8 cellular contexts compared by ENCODE assay signal in the genomic region with DNA sequence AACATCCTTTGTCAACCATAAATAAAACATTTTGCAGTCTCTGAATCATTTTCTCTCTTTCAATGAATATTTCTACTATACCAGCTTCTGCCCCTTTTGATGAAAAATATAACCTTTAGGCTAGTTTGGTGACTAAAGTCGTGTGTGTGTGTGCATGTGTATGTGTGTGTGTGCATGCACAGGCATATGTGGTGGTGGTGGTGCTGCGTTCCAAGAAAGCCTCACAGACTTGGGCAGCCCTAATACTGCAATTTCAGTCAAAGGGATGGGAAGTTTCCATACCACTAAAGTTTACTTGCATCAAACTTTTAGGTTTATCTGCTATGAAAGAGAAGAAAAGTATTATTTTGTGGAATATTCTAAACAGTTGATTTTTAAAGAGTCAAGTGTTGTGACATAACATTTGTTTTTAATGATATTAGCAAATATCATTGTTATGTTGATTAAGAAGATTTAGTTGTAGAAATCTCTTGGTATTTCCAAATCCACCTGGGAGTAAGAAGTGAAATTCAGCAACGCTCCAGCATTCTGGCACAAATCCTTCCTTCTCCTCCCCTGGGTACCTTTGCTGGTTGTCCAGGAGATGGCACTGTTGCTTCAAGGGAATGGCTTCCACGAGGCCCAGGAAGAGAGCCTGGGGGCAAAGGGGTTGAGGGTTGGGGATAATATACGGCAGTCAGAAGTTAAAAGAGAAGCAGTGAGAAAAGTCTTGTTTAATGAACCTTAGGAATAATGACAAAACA. TPM values are rescaled to one million over a fixed set of nuclear protein-coding genes. Genes with fewer than 3 reads are reported as not detected.
A peak's percentile ranks its signal among the peaks of the same experiment; 100 is the strongest.
DNase-seq lines count a peak whose midpoint lies in the region; ATAC-seq and TF ChIP-seq lines count a peak whose summit lies in the region.

No MANE protein-coding gene starts in this region.

- intact Hi-C loops in ovary (cut with DNase I): loop anchor here (2.0 to 5.0 kb wide), 3 partner anchors 155 to 160 kb away; no protein-coding TSS in a partner anchor

- H3K27ac ChIP-seq in WERI-Rb-1 (no peak overlapping the region), ovary (no peak overlapping the region)

- H3K4me3 ChIP-seq in WERI-Rb-1 (ENCODE audit: low read depth, low read length) (no peak overlapping the region), ovary (no peak overlapping the region)

- H3K4me1 ChIP-seq in ovary (ENCODE audit: insufficient read depth): no peaks in the 10 kb centered on the region

- TF ChIP-seq POLR2A in ovary (IDR thresholded peaks at IDR 0.05): no peak

- DNase-seq in NCI-H524 (lab: John Stamatoyannopoulos, UW) (peak; percentile 33 to 56), NCI-H524 treated with DMSO at 0.1 percent for 48 hours (lab: John Stamatoyannopoulos, UW) (no peak), NCI-H187 treated with DMSO at 0.1 percent for 48 hours (lab: John Stamatoyannopoulos, UW) (peak; percentile 39), WERI-Rb-1 (peak; percentile 50), glomerular endothelial cell (ENCODE audit: extremely low read depth, low read depth, low spot score) (peak; percentile 44), ovary (peak in 4 of 5 donors; percentile 54 to 70 (median 58))
- no peak for DNase-seq in stimulated activated naive CD4-positive, alpha-beta T cell (lab: John Stamatoyannopoulos, UW)

- H3K36me3 ChIP-seq in WERI-Rb-1 (no peaks in the 10 kb centered on the region), ovary (no peaks in the 10 kb centered on the region)

- 20 to 23% (median 23%) methylated on average over 5 of the region's 5 CpGs for WGBS in ovary, 3 donors

- no peaks in the 10 kb centered on the region for H3K9me3 ChIP-seq in WERI-Rb-1 (ENCODE audit: severe bottlenecking)
- H3K9me3 ChIP-seq in ovary: no peaks in the 10 kb centered on the region

- no peak for TF ChIP-seq EP300 in ovary (IDR thresholded peaks at IDR 0.05)

- H3K27me3 ChIP-seq in WERI-Rb-1 (ENCODE audit: insufficient read depth, low read depth, severe bottlenecking) (no peaks in the 10 kb centered on the region), ovary (no peaks in the 10 kb centered on the region)

- peak; percentile 78 for TF ChIP-seq CTCF in WERI-Rb-1 (IDR thresholded peaks at IDR 0.05; ENCODE audit: low read depth, low read length)
- peak; percentile 68 to 85 (median 83) for TF ChIP-seq CTCF in ovary (IDR thresholded peaks at IDR 0.05)

- ATAC-seq in HG02571 (IDR thresholded peaks at IDR 0.05; ENCODE audit: unreplicated experiment): peak; percentile 74

RNA-seq across cellular contexts. Expression of a gene that starts 41.5 kb away (rescaled TPM):
- 0.35 TPM in 1 of 2 replicates, not detected in the other for total RNA-seq in glomerular endothelial cell
- total RNA-seq in ovary: 1 to 10 TPM in 2 of 7 donors, under 1 TPM in 5; 0.11 to 2.0 (median 0.25) TPM
- polyA plus RNA-seq in ovary: under 1 TPM; 0.15 to 0.23 TPM

Comparison
In these comparisons a context has a peak if more than half of its experiments do, and no peak if none do; other contexts are left out.
1. DNase-seq: peak in NCI-H524 (2 of 2), NCI-H187 treated with DMSO at 0.1 percent for 48 hours (single experiment), WERI-Rb-1 (single experiment), glomerular endothelial cell (single experiment) and ovary (4 of 5); none in NCI-H524 treated with DMSO at 0.1 percent for 48 hours (single experiment) and stimulated activated naive CD4-positive, alpha-beta T cell (0 of 6).